9 cellular contexts compared by ENCODE assay signal in genomic region chr2:108593547-108594098, GRCh38. TPM values are rescaled to one million over a fixed set of nuclear protein-coding genes. Genes with fewer than 3 reads are reported as not detected.
DNase-seq lines count a peak whose midpoint lies in the region; ATAC-seq, FAIRE-seq and TF ChIP-seq lines count a peak whose summit lies in the region.
"Had no signal": no experiment of that assay in that cellular context is flagged by ENCODE, and none has a peak within 500 bp of the region (broad histone marks: within the 10 kb centered on the region; RNA-seq: fewer than 3 reads in every experiment).

No MANE protein-coding gene starts in this region.

- H3K4me1 ChIP-seq in A549, result peaks cover 66% of the 10 kb centered on the region
- peaks cover 41% of the 10 kb centered on the region for H3K4me1 ChIP-seq in hepatocyte (ENCODE audit: insufficient read depth)

- no peaks in the 10 kb centered on the region for H3K27me3 Mint-ChIP-seq in activated CD8-positive, alpha-beta T cell treated with anti-CD3 and anti-CD28 coated beads for 36 hours

- H4K20me1 ChIP-seq in hepatocyte (ENCODE audit: insufficient read depth, poor library complexity, severe bottlenecking), result peaks cover 8% of the 10 kb centered on the region

- TF ChIP-seq CTCF in A549 (IDR thresholded peaks at IDR 0.05) (no peak), hepatocyte (IDR thresholded peaks at IDR 0.05; ENCODE audit: poor library complexity) (no peak)
- TF ChIP-seq CTCF in activated CD8-positive, alpha-beta T cell treated with anti-CD3 and anti-CD28 coated beads for 36 hours (IDR thresholded peaks at IDR 0.05), result peak; percentile 44

- H3K9me3 ChIP-seq in A549 (no peaks in the 10 kb centered on the region), hepatocyte (ENCODE audit: low read depth) (no peaks in the 10 kb centered on the region)

- no peaks in the 10 kb centered on the region for H3K36me3 Mint-ChIP-seq in activated CD8-positive, alpha-beta T cell treated with anti-CD3 and anti-CD28 coated beads for 36 hours (ENCODE audit: low read depth)

- ATAC-seq in A549, result peak; percentile 55 to 71
- peak; percentile 17 for ATAC-seq in activated CD8-positive, alpha-beta T cell treated with anti-CD3 and anti-CD28 coated beads for 36 hours
- ATAC-seq in GM19397 (IDR thresholded peaks at IDR 0.05; ENCODE audit: unreplicated experiment), result no peak
- no peak for ATAC-seq in HG03095 (IDR thresholded peaks at IDR 0.05; ENCODE audit: unreplicated experiment)

- peak overlapping the region; percentile 37 for H3K27ac Mint-ChIP-seq in activated CD8-positive, alpha-beta T cell treated with anti-CD3 and anti-CD28 coated beads for 36 hours

- POLR2A ChIA-PET in A549 (lab: Yijun Ruan, JAX), result interaction anchor here (1.0 to 2.2 kb wide), 5 partner anchors 12 to 145 kb away, joined by 3 to 13 read pairs (median 3); partner anchors contain the start of genes GCC2 and LIMS1
- POLR2A ChIA-PET in activated CD8-positive, alpha-beta T cell treated with anti-CD3 and anti-CD28 coated beads for 36 hours (lab: Charles Lee), result interaction anchor here (1.8 kb wide), 1 partner anchor 23 kb away, joined by 5 read pairs; no protein-coding TSS in a partner anchor

- H3K4me1 Mint-ChIP-seq in activated CD8-positive, alpha-beta T cell treated with anti-CD3 and anti-CD28 coated beads for 36 hours (ENCODE audit: low read depth), result peaks cover 59% of the 10 kb centered on the region

- no peaks in the 10 kb centered on the region for H3K9me3 Mint-ChIP-seq in activated CD8-positive, alpha-beta T cell treated with anti-CD3 and anti-CD28 coated beads for 36 hours

- no peak overlapping the region for H3K4me3 Mint-ChIP-seq in activated CD8-positive, alpha-beta T cell treated with anti-CD3 and anti-CD28 coated beads for 36 hours

- peak; percentile 17 to 40; a peak in 1 of 5 replicates for TF ChIP-seq EP300 in A549 (IDR thresholded peaks at IDR 0.05)

- no peaks in the 10 kb centered on the region for H3K27me3 ChIP-seq in hepatocyte

- H3K4me2 ChIP-seq in A549, result peak overlapping the region; percentile 79
- H3K4me2 ChIP-seq in hepatocyte, result peak overlapping the region; percentile 6

- TF ChIP-seq RAD21 in A549 (conservative IDR thresholded peaks at IDR 0.05 in 1 of 2, IDR thresholded peaks at IDR 0.05 in 1 of 2), result no peak

- no peaks in the 10 kb centered on the region for H3K36me3 ChIP-seq in hepatocyte (replicated peaks; ENCODE audit: insufficient read depth, low read depth)

- H3K27ac ChIP-seq in A549 (peak overlapping the region; percentile 85 to 86), hepatocyte (peak overlapping the region; percentile 76)

- FAIRE-seq in A549 (lab: Jason Lieb, UNC) (no peak), H54 (lab: Jason Lieb, UNC) (peak; percentile 97), urothelium cell line (lab: Jason Lieb, UNC) (no peak)
- FAIRE-seq: endometrium had no signal

- H2AFZ ChIP-seq in hepatocyte, result no peak overlapping the region

- TF ChIP-seq POLR2A in A549 (IDR thresholded peaks at IDR 0.05; ENCODE audit: low read length) (no peak), H54 (IDR thresholded peaks at IDR 0.05; ENCODE audit: low read depth, low read length) (no peak)

- H3K4me3 ChIP-seq in A549 (no peak overlapping the region), hepatocyte (no peak overlapping the region)

- intact Hi-C loops in activated CD8-positive, alpha-beta T cell treated with anti-CD3 and anti-CD28 coated beads for 36 hours (cut with micrococcal nuclease), result loop anchor here (5.0 kb wide), 1 partner anchor 44 kb away; no protein-coding TSS in a partner anchor

- CTCF ChIA-PET in A549 (lab: Yijun Ruan, JAX), result interaction anchor here (0.8 to 4.9 kb wide), 7 partner anchors 8 to 243 kb away, joined by 3 to 33 read pairs (median 4); no protein-coding TSS in a partner anchor
- CTCF ChIA-PET in activated CD8-positive, alpha-beta T cell treated with anti-CD3 and anti-CD28 coated beads for 36 hours (lab: Charles Lee), result interaction anchor here (0.9 to 5.2 kb wide), 9 partner anchors 9 to 60 kb away, joined by 3 to 49 read pairs (median 5); no protein-coding TSS in a partner anchor

- DNase-seq in A549 (ENCODE audit: low read depth in 1 of 2, low spot score in 1 of 2), result peak in 1 of 2 experiments; percentile 40
- no peak for DNase-seq in H54 (ENCODE audit: insufficient read length, low spot score)
- DNase-seq in activated CD8-positive, alpha-beta T cell treated with anti-CD3 and anti-CD28 coated beads for 36 hours, result no peak
- no peak for DNase-seq in hepatocyte (ENCODE audit: low spot score)
- peak; percentile 59 for DNase-seq in urothelium cell line (ENCODE audit: low spot score)
- DNase-seq in NCI-H1436 treated with DMSO at 0.1 percent for 48 hours (lab: John Stamatoyannopoulos, UW), result no peak

- peaks cover 79% of the 10 kb centered on the region for H3K79me2 ChIP-seq in hepatocyte

- H3K9me2 ChIP-seq in hepatocyte (replicated peaks; ENCODE audit: insufficient read depth), result no peaks in the 10 kb centered on the region

TF ChIP-seq in A549, 52 proteins besides CTCF, POLR2A, EP300 and RAD21:
- TF ChIP-seq ZC3H11A (IDR thresholded peaks at IDR 0.05) (no peak), FOSL2 (IDR thresholded peaks at IDR 0.05) (no peak), FOSL2 (CRISPR knock-in tag; IDR thresholded peaks at IDR 0.05) (0 out of 2 replicates have a peak, but pooled peaks have one; percentile 24), BCL3 (IDR thresholded peaks at IDR 0.05) (no peak), ELK1 (IDR thresholded peaks at IDR 0.05; ENCODE audit: low read depth, low read length) (no peak), JUNB (IDR thresholded peaks at IDR 0.05) (peak; percentile 21; the same call in 1 of the 2 replicates)

RNA-seq across cellular contexts. Expression of gene LIMS1, which starts 59.4 kb away (rescaled TPM):
- polyA plus RNA-seq in A549 (2011; rRNA removed) (92.0 and 94.1 TPM in 2 replicates), A549 (2017; fragmentation: RNase III; extraction: RNeasy Plus Mini Kit Qiagen cat#74134 plus additional on column Dnase treatment) (37.5 to 42.5 TPM (median 40.0 TPM) in 3 replicates), hepatocyte (37.1 and 40.0 TPM in 2 replicates)
- polyA plus RNA-seq in A549 (2012; cell fraction: cytosol; rRNA removed), result 54.9 and 75.4 TPM in 2 replicates
- 24.6 and 27.2 TPM in 2 replicates for polyA plus RNA-seq in A549 (2012; cell fraction: nucleus; rRNA removed)
- 108 and 111 TPM in 2 replicates for polyA minus RNA-seq in A549 (2011; rRNA and poly(A)+ RNA removed)
- 10 to 100 TPM; 48.1 to 51.7 TPM for total RNA-seq in activated CD8-positive, alpha-beta T cell treated with anti-CD3 and anti-CD28 coated beads for 36 hours
- 64.6 and 102 TPM in 2 replicates for total RNA-seq in hepatocyte

Comparison
In these comparisons a context has a peak if more than half of its experiments do, and no peak if none do; other contexts are left out.
1. ATAC-seq: peak in A549 (2 of 2) and activated CD8-positive, alpha-beta T cell treated with anti-CD3 and anti-CD28 coated beads for 36 hours (single experiment); none in GM19397 (single experiment) and HG03095 (single experiment).